In the genomic region with DNA sequence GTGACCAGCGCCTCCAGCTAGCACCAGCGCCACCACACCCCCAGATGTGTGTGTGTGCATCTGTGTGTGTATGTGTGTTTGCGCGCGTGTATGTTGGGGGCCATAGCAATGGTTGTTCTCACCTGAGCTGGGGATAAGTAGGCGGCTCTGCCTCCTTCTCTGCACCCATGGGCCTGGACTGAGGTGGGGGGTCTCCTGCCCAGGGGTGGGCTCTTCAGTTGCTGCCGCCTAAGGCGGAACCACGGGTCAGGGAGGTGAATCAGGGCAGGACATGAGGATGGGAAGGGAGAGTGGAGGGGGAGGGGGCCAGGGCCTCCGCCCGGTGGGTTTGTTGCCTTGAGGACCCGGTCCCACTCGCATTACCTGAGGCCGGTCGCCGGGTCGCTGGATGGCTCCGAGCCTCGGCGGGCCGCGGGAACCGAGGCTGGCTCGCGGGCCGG, we compare ENCODE assay signal across 1 cellular context.
TF ChIP-seq lines count a peak whose summit lies in the region.

No MANE protein-coding gene starts in this region.

TF ChIP-seq in HEK293, 187 proteins besides CTCF, POLR2A, EP300 and RAD21 (continued from another document and continues in another):
- TF ChIP-seq, protein P1, sequence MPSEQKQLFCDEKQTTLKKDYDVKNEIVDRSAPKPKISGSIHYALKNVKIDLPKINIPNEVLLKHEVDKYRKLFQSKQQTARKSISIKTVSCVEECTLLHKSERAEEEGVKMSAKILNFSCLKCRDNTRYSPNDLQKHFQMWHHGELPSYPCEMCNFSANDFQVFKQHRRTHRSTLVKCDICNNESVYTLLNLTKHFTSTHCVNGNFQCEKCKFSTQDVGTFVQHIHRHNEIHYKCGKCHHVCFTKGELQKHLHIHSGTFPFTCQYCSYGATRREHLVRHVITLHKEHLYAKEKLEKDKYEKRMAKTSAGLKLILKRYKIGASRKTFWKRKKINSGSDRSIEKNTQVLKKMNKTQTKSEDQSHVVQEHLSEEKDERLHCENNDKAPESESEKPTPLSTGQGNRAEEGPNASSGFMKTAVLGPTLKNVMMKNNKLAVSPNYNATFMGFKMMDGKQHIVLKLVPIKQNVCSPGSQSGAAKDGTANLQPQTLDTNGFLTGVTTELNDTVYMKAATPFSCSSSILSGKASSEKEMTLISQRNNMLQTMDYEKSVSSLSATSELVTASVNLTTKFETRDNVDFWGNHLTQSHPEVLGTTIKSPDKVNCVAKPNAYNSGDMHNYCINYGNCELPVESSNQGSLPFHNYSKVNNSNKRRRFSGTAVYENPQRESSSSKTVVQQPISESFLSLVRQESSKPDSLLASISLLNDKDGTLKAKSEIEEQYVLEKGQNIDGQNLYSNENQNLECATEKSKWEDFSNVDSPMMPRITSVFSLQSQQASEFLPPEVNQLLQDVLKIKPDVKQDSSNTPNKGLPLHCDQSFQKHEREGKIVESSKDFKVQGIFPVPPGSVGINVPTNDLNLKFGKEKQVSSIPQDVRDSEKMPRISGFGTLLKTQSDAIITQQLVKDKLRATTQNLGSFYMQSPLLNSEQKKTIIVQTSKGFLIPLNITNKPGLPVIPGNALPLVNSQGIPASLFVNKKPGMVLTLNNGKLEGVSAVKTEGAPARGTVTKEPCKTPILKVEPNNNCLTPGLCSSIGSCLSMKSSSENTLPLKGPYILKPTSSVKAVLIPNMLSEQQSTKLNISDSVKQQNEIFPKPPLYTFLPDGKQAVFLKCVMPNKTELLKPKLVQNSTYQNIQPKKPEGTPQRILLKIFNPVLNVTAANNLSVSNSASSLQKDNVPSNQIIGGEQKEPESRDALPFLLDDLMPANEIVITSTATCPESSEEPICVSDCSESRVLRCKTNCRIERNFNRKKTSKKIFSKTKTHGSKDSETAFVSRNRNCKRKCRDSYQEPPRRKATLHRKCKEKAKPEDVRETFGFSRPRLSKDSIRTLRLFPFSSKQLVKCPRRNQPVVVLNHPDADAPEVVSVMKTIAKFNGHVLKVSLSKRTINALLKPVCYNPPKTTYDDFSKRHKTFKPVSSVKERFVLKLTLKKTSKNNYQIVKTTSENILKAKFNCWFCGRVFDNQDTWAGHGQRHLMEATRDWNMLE (tag by site-specific recombination; conservative IDR thresholded peaks at IDR 0.05; ENCODE audit: low read depth) = no peak
- TF ChIP-seq GLI2 (tag by site-specific recombination; IDR thresholded peaks at IDR 0.05; ENCODE audit: borderline replicate concordance, low read depth) (no peak), TRIM28 (IDR thresholded peaks at IDR 0.05; ENCODE audit: borderline replicate concordance, low read length) (no peak), ZNF266 (tag by site-specific recombination; IDR thresholded peaks at IDR 0.05; ENCODE audit: low read depth) (no peak), PRDM1 (tag by site-specific recombination; IDR thresholded peaks at IDR 0.05) (peak; percentile 27; the same call in 1 of the 2 replicates), ZNF624 (tag by site-specific recombination; IDR thresholded peaks at IDR 0.05) (no peak), ZNF239 (tag by site-specific recombination; IDR thresholded peaks at IDR 0.05) (no peak), GLIS1 (tag by site-specific recombination; IDR thresholded peaks at IDR 0.05) (peak; percentile 30), ZNF830 (tag by site-specific recombination; IDR thresholded peaks at IDR 0.05; ENCODE audit: low read depth) (no peak), HOXA7 (CRISPR knock-in tag; IDR thresholded peaks at IDR 0.05; ENCODE audit: borderline replicate concordance) (no peak), ZIC2 (tag by site-specific recombination; IDR thresholded peaks at IDR 0.05) (no peak), KLF16 (tag by site-specific recombination; IDR thresholded peaks at IDR 0.05) (0 out of 2 replicates have a peak, but pooled peaks have one; percentile 45), ZNF214 (tag by site-specific recombination; IDR thresholded peaks at IDR 0.05; ENCODE audit: borderline replicate concordance) (no peak), REPIN1 (tag by site-specific recombination; IDR thresholded peaks at IDR 0.05; ENCODE audit: low read depth) (no peak), ZNF76 (tag by site-specific recombination; IDR thresholded peaks at IDR 0.05; ENCODE audit: borderline replicate concordance, low read depth) (no peak), ZNF2 (tag by site-specific recombination; IDR thresholded peaks at IDR 0.05) (peak; percentile 45; the same call in 1 of the 2 replicates), ZNF132 (tag by site-specific recombination; IDR thresholded peaks at IDR 0.05; ENCODE audit: borderline replicate concordance) (no peak), ZEB2 (tag by site-specific recombination; IDR thresholded peaks at IDR 0.05) (no peak), ZNF670 (tag by site-specific recombination; IDR thresholded peaks at IDR 0.05; ENCODE audit: low read depth) (no peak), MZF1 (tag by site-specific recombination; IDR thresholded peaks at IDR 0.05; ENCODE audit: borderline replicate concordance) (no peak), ZNF549 (tag by site-specific recombination; IDR thresholded peaks at IDR 0.05) (no peak), ZNF600 (tag by site-specific recombination; IDR thresholded peaks at IDR 0.05) (peak; percentile 77; the same call in 1 of the 2 replicates), ZNF423 (tag by site-specific recombination; IDR thresholded peaks at IDR 0.05) (no peak), BCL11A (tag by site-specific recombination; IDR thresholded peaks at IDR 0.05; ENCODE audit: low read depth) (no peak), ZNF24 (tag by site-specific recombination; IDR thresholded peaks at IDR 0.05) (no peak), ZNF571 (tag by site-specific recombination; IDR thresholded peaks at IDR 0.05) (no peak), ZNF302 (tag by site-specific recombination; IDR thresholded peaks at IDR 0.05; ENCODE audit: low read depth) (no peak), WT1 (tag by site-specific recombination; IDR thresholded peaks at IDR 0.05) (no peak), ZNF473 (tag by site-specific recombination; IDR thresholded peaks at IDR 0.05) (no peak), ZNF416 (tag by site-specific recombination; IDR thresholded peaks at IDR 0.05) (no peak), ZBTB17 (tag by site-specific recombination; IDR thresholded peaks at IDR 0.05) (peak; percentile 60), KLF9 (tag by site-specific recombination; IDR thresholded peaks at IDR 0.05; ENCODE audit: low read depth) (peak; percentile 31; the same call in 1 of the 2 replicates), ZFP41 (tag by site-specific recombination; IDR thresholded peaks at IDR 0.05; ENCODE audit: borderline replicate concordance) (no peak)
- TF ChIP-seq, protein P2, sequence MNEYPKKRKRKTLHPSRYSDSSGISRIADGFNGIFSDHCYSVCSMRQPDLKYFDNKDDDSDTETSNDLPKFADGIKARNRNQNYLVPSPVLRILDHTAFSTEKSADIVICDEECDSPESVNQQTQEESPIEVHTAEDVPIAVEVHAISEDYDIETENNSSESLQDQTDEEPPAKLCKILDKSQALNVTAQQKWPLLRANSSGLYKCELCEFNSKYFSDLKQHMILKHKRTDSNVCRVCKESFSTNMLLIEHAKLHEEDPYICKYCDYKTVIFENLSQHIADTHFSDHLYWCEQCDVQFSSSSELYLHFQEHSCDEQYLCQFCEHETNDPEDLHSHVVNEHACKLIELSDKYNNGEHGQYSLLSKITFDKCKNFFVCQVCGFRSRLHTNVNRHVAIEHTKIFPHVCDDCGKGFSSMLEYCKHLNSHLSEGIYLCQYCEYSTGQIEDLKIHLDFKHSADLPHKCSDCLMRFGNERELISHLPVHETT (tag by site-specific recombination; IDR thresholded peaks at IDR 0.05) = no peak
- TF ChIP-seq, protein P3, sequence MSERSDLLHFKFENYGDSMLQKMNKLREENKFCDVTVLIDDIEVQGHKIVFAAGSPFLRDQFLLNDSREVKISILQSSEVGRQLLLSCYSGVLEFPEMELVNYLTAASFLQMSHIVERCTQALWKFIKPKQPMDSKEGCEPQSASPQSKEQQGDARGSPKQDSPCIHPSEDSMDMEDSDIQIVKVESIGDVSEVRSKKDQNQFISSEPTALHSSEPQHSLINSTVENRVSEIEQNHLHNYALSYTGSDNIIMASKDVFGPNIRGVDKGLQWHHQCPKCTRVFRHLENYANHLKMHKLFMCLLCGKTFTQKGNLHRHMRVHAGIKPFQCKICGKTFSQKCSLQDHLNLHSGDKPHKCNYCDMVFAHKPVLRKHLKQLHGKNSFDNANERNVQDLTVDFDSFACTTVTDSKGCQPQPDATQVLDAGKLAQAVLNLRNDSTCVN (tag by site-specific recombination; optimal IDR thresholded peaks at IDR 0.05) = no peak
- TF ChIP-seq, protein P4, sequence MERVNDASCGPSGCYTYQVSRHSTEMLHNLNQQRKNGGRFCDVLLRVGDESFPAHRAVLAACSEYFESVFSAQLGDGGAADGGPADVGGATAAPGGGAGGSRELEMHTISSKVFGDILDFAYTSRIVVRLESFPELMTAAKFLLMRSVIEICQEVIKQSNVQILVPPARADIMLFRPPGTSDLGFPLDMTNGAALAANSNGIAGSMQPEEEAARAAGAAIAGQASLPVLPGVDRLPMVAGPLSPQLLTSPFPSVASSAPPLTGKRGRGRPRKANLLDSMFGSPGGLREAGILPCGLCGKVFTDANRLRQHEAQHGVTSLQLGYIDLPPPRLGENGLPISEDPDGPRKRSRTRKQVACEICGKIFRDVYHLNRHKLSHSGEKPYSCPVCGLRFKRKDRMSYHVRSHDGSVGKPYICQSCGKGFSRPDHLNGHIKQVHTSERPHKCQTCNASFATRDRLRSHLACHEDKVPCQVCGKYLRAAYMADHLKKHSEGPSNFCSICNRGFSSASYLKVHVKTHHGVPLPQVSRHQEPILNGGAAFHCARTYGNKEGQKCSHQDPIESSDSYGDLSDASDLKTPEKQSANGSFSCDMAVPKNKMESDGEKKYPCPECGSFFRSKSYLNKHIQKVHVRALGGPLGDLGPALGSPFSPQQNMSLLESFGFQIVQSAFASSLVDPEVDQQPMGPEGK (tag by site-specific recombination; IDR thresholded peaks at IDR 0.05) = no peak; the same call in 1 of the 2 replicates
- TF ChIP-seq, protein P5, sequence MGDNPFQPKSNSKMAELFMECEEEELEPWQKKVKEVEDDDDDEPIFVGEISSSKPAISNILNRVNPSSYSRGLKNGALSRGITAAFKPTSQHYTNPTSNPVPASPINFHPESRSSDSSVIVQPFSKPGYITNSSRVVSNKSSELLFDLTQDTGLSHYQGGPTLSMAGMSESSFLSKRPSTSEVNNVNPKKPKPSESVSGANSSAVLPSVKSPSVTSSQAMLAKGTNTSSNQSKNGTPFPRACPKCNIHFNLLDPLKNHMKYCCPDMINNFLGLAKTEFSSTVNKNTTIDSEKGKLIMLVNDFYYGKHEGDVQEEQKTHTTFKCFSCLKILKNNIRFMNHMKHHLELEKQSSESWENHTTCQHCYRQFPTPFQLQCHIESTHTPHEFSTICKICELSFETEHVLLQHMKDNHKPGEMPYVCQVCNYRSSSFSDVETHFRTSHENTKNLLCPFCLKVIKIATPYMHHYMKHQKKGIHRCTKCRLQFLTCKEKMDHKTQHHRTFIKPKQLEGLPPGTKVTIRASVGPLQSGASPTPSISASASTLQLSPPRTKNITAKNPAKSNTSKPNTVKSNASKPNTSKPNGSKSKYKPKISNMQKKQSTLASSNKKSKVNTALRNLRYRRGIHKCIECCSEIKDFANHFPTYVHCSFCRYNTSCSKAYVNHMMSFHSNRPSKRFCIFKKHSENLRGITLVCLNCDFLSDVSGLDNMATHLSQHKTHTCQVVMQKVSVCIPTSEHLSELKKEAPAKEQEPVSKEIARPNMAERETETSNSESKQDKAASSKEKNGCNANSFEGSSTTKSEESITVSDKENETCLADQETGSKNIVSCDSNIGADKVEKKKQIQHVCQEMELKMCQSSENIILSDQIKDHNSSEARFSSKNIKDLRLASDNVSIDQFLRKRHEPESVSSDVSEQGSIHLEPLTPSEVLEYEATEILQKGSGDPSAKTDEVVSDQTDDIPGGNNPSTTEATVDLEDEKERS (tag by site-specific recombination; IDR thresholded peaks at IDR 0.05) = no peak
- TF ChIP-seq, protein P6, sequence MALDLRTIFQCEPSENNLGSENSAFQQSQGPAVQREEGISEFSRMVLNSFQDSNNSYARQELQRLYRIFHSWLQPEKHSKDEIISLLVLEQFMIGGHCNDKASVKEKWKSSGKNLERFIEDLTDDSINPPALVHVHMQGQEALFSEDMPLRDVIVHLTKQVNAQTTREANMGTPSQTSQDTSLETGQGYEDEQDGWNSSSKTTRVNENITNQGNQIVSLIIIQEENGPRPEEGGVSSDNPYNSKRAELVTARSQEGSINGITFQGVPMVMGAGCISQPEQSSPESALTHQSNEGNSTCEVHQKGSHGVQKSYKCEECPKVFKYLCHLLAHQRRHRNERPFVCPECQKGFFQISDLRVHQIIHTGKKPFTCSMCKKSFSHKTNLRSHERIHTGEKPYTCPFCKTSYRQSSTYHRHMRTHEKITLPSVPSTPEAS (tag by site-specific recombination; IDR thresholded peaks at IDR 0.05) = peak; percentile 47; the same call in 1 of the 2 replicates
- TF ChIP-seq, protein P7, sequence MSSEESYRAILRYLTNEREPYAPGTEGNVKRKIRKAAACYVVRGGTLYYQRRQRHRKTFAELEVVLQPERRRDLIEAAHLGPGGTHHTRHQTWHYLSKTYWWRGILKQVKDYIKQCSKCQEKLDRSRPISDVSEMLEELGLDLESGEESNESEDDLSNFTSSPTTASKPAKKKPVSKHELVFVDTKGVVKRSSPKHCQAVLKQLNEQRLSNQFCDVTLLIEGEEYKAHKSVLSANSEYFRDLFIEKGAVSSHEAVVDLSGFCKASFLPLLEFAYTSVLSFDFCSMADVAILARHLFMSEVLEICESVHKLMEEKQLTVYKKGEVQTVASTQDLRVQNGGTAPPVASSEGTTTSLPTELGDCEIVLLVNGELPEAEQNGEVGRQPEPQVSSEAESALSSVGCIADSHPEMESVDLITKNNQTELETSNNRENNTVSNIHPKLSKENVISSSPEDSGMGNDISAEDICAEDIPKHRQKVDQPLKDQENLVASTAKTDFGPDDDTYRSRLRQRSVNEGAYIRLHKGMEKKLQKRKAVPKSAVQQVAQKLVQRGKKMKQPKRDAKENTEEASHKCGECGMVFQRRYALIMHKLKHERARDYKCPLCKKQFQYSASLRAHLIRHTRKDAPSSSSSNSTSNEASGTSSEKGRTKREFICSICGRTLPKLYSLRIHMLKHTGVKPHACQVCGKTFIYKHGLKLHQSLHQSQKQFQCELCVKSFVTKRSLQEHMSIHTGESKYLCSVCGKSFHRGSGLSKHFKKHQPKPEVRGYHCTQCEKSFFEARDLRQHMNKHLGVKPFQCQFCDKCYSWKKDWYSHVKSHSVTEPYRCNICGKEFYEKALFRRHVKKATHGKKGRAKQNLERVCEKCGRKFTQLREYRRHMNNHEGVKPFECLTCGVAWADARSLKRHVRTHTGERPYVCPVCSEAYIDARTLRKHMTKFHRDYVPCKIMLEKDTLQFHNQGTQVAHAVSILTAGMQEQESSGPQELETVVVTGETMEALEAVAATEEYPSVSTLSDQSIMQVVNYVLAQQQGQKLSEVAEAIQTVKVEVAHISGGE (tag by site-specific recombination; conservative IDR thresholded peaks at IDR 0.05; ENCODE audit: low read depth) = no peak
